23 cellular contexts compared by ENCODE assay signal in the genomic region with DNA sequence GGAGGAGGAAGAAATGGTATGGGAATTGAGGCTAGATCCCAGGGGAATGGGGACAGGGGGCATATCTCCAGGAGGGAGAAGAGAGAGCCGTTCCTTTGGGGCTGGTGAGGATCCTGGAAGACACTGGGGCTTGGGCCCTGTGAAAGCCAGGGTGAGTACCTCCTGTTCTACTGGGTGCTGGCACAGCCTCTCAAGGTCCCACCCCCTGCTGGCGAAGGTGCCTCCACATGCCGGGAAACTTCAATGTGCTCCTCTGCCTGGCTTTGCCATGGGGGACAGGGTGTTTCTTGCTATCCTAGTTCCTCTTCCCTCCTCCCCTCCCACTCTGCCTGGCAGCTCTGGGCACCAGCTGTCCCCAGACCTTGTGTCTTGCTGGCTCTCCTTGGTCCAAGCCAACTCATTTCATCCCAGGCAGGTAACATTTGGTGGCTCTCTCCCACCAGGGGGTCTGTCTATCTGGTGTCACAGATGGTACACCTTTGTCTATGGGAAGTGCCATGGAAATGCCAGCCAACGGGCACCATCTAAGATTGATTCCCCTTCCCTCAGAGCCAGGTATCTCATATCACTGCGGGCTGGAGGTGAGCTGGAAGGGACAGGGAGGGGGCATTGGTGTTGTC.
"Had no signal": no experiment of that assay in that cellular context is flagged by ENCODE, and none has a peak within 500 bp of the region (broad histone marks: within the 10 kb centered on the region; RNA-seq: fewer than 3 reads in every experiment).

No MANE protein-coding gene starts in this region.

- H3K4me3 ChIP-seq: cardiac muscle cell, heart left ventricle, pancreas, right lobe of liver, skin epidermis, tibial artery had no signal

- H3K9me3 Mint-ChIP-seq: activated naive CD8-positive, alpha-beta T cell treated with anti-CD3 and anti-CD28 coated beads, Interleukin-2, amount 50 U/mL, for 24 hours; activated T-cell treated with anti-CD3 and anti-CD28 coated beads, Interleukin-2, amount 50 U/mL, for 4 hours; natural killer cell treated with Interleukin-12 subunit alpha and Interleukin-12 subunit beta and Interleukin-15 and Interleukin-18, amount 100 ng/mL, for 72 hours; stimulated activated naive CD8-positive, alpha-beta T cell treated with anti-CD3 and anti-CD28 coated beads, Interleukin-15, amount 100 ng/mL, for 72 hours; T-cell had no signal

- H3K36me3 ChIP-seq: cardiac muscle cell, heart left ventricle, neutrophil, pancreas, right lobe of liver, tibial artery had no signal

- H3K4me3 Mint-ChIP-seq: activated naive CD4-positive, alpha-beta T cell treated with anti-CD3 and anti-CD28 coated beads, Interleukin-2, amount 10 ng/mL, durations not matched to agents 7 days and 5 days; activated naive CD8-positive, alpha-beta T cell treated with anti-CD3 and anti-CD28 coated beads, Interleukin-2, amount 50 U/mL, for 24 hours; activated T-cell treated with anti-CD3 and anti-CD28 coated beads, Interleukin-2, amount 50 U/mL, for 4 hours; natural killer cell treated with Interleukin-12 subunit alpha and Interleukin-12 subunit beta and Interleukin-15 and Interleukin-18, amount 100 ng/mL, for 72 hours; stimulated activated naive CD8-positive, alpha-beta T cell treated with anti-CD3 and anti-CD28 coated beads, Interleukin-15, amount 100 ng/mL, for 72 hours; T-cell had no signal

- H3K27ac Mint-ChIP-seq: activated naive CD4-positive, alpha-beta T cell treated with anti-CD3 and anti-CD28 coated beads, Interleukin-2, amount 10 ng/mL, durations not matched to agents 7 days and 5 days; activated naive CD8-positive, alpha-beta T cell treated with anti-CD3 and anti-CD28 coated beads, Interleukin-2, amount 50 U/mL, for 24 hours; natural killer cell treated with Interleukin-12 subunit alpha and Interleukin-12 subunit beta and Interleukin-15 and Interleukin-18, amount 100 ng/mL, for 72 hours; T-cell had no signal

- H3K36me3 Mint-ChIP-seq: natural killer cell treated with Interleukin-12 subunit alpha and Interleukin-12 subunit beta and Interleukin-15 and Interleukin-18, amount 100 ng/mL, for 72 hours had no signal

- H3K9me3 ChIP-seq: heart left ventricle, neutrophil, pancreas, right lobe of liver, tibial artery had no signal

- H3K4me1 ChIP-seq: pancreas, tibial artery had no signal

- ATAC-seq: activated naive CD8-positive, alpha-beta T cell treated with anti-CD3 and anti-CD28 coated beads, Interleukin-2, amount 50 U/mL, for 24 hours; activated T-cell treated with anti-CD3 and anti-CD28 coated beads, Interleukin-2, amount 50 U/mL, for 4 hours; heart left ventricle; left cardiac atrium; natural killer cell treated with Interleukin-12 subunit alpha and Interleukin-12 subunit beta and Interleukin-15 and Interleukin-18, amount 100 ng/mL, for 72 hours; right lobe of liver; stimulated activated naive CD8-positive, alpha-beta T cell treated with anti-CD3 and anti-CD28 coated beads, Interleukin-15, amount 100 ng/mL, for 72 hours; T-cell had no signal

- H3K27me3 Mint-ChIP-seq: activated naive CD8-positive, alpha-beta T cell treated with anti-CD3 and anti-CD28 coated beads, Interleukin-2, amount 50 U/mL, for 24 hours; T-cell had no signal

- H3K27ac ChIP-seq: cardiac muscle cell, heart left ventricle, neutrophil, pancreas, right lobe of liver, tibial artery had no signal

- H3K27me3 ChIP-seq: cardiac muscle cell, heart left ventricle, pancreas, right lobe of liver, tibial artery had no signal

- DNase-seq: activated CD4-positive, alpha-beta T cell treated with anti-CD3 and anti-CD28 coated beads for 1 hour; activated CD4-positive, alpha-beta T cell treated with anti-CD3 and anti-CD28 coated beads, Interleukin-2, amount 50 U/mL, for 4 hours; activated CD8-positive, alpha-beta memory T cell treated with anti-CD3 and anti-CD28 coated beads for 24 hours; activated CD8-positive, alpha-beta memory T cell treated with anti-CD3 and anti-CD28 coated beads, Interleukin-2, amount 50 U/mL, for 4 hours; activated effector memory CD4-positive, alpha-beta T cell treated with Interleukin-2 at 50 U/mL for 16 hours; activated naive CD4-positive, alpha-beta T cell treated with anti-CD3 and anti-CD28 coated beads, Interleukin-2, amount 10 ng/mL, durations not matched to agents 7 days and 5 days; activated naive CD8-positive, alpha-beta T cell treated with anti-CD3 and anti-CD28 coated beads, Interleukin-2, amount 50 U/mL, for 24 hours; activated T-cell treated with anti-CD3 and anti-CD28 coated beads, Interleukin-2, amount 50 U/mL, for 4 hours; dermis blood vessel endothelial cell; effector CD8-positive, alpha-beta T cell; heart left ventricle; islet precursor cell; left cardiac atrium; pancreas; right lobe of liver; stimulated activated CD4-positive, alpha-beta T cell treated with anti-CD3 and anti-CD28 coated beads, Interleukin-1b, Interleukin-23, amount 100 ng/mL, for 48 hours; stimulated activated naive CD8-positive, alpha-beta T cell treated with anti-CD3 and anti-CD28 coated beads, Interleukin-15, amount 100 ng/mL, for 72 hours; T-cell; tibial artery had no signal
